Comparison of ENCODE assay signal across 2 cellular contexts in the genomic region with DNA sequence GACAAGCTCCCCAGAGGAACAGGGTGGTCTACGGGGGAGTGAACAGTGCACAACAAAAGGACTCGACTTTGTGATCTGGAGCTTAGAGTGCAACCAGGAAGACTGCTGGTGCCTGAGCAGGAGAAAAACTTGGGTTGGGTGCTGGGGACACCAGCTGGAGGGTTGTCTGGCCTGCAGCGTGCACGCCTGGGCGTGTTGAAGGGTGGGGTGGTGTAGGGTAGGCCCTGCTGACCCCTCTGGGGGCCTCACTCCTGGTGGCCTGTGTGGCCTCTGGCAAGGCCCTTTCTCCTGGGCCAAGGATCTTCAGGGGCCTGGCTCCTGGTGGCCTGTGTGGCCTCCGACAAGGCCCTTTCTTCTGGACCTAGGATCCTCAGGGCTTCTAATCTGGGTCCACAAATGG.
TF ChIP-seq lines count a peak whose summit lies in the region.

No MANE protein-coding gene starts in this region.

TF ChIP-seq in WTC11, 78 proteins besides CTCF, POLR2A, EP300 and RAD21:
- TF ChIP-seq RORB (CRISPR knock-in tag; IDR thresholded peaks at IDR 0.05), result no peak
- no peak for TF ChIP-seq ZNF396 (CRISPR knock-in tag; IDR thresholded peaks at IDR 0.05; ENCODE audit: borderline replicate concordance)

TF ChIP-seq in endothelial cell of umbilical vein, 7 proteins besides CTCF, POLR2A, EP300 and RAD21:
- TF ChIP-seq EZH2 (IDR thresholded peaks at IDR 0.05; ENCODE audit: borderline replicate concordance, low read depth, low read length, severe bottlenecking) (no peak), GATA2 (IDR thresholded peaks at IDR 0.05; ENCODE audit: insufficient read depth, insufficient read length, low read depth, low read length) (no peak), FOS (IDR thresholded peaks at IDR 0.05; ENCODE audit: borderline replicate concordance, insufficient read depth, low read length) (no peak), JUN (IDR thresholded peaks at IDR 0.05; ENCODE audit: borderline replicate concordance, insufficient read depth, insufficient read length, low read depth) (no peak), MYC (IDR thresholded peaks at IDR 0.05; ENCODE audit: low read depth, low read length) (no peak)
TF ChIP-seq in endothelial cell of umbilical vein: peak in this region for 0.
